17 cellular contexts compared by ENCODE assay signal in the genomic region with DNA sequence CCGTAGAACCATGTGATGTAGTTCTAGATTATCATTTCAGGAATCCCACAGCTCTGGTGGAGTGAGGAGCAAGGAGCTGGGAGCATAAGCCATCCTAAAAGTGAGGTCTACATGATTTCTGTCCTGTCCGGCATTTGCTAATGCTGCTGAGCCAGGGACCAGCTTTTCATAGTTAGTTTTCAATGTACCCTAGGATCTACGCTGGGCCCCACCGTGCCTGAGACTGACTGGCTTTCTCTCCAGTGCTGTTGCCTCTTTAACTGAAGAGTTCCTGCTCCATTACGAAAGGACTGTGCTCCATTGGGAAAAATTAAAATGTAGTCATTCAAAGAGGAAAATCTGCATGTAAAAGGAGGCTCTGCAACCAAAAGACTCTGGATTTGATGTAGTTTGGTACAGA.
A peak's percentile ranks its signal among the peaks of the same experiment; 100 is the strongest.
DNase-seq lines count a peak whose midpoint lies in the region; ATAC-seq and TF ChIP-seq lines count a peak whose summit lies in the region.
"Had no signal": no experiment of that assay in that cellular context is flagged by ENCODE, and none has a peak within 500 bp of the region (broad histone marks: within the 10 kb centered on the region; RNA-seq: fewer than 3 reads in every experiment).

No MANE protein-coding gene starts in this region.

- no peaks in the 10 kb centered on the region for H3K4me1 Mint-ChIP-seq in endodermal cell

- H3K79me2 ChIP-seq in SK-N-SH (ENCODE audit: insufficient read depth) (no peaks in the 10 kb centered on the region), OCI-LY3 (ENCODE audit: low read length) (no peaks in the 10 kb centered on the region)

- no peak for TF ChIP-seq RAD21 in SK-N-SH (IDR thresholded peaks at IDR 0.05; ENCODE audit: low read length)

- no peaks in the 10 kb centered on the region for H3K27me3 Mint-ChIP-seq in endodermal cell (ENCODE audit: insufficient read depth)
- H3K27me3 Mint-ChIP-seq: CD4-positive, alpha-beta T cell had no signal

- POLR2A ChIA-PET in SK-N-SH (lab: Yijun Ruan, JAX): no interaction called here

- TF ChIP-seq CTCF in SK-N-SH (IDR thresholded peaks at IDR 0.05): no peak
- TF ChIP-seq CTCF in OCI-LY3 (IDR thresholded peaks at IDR 0.05; ENCODE audit: low read depth, low read length): no peak
- no peak for TF ChIP-seq CTCF in endodermal cell (conservative IDR thresholded peaks at IDR 0.05)

- DNase-seq in SK-N-SH (no peak), endodermal cell (no peak), posterior vena cava (ENCODE audit: low spot score) (peak; percentile 29), HK-2 (ENCODE audit: unreplicated experiment) (no peak)
- DNase-seq: AML-193; Caco-2; CD4-positive, alpha-beta T cell; DMS153; DMS79 treated with DMSO at 0.1 percent for 48 hours; GF-D8 had no signal

- no peak overlapping the region for H3K4me3 Mint-ChIP-seq in endodermal cell
- H3K4me3 Mint-ChIP-seq: CD4-positive, alpha-beta T cell had no signal

- no peaks in the 10 kb centered on the region for H3K27me3 ChIP-seq in SK-N-SH (ENCODE audit: insufficient read depth)
- H3K27me3 ChIP-seq in OCI-LY3 (ENCODE audit: low read depth, low read length): no peaks in the 10 kb centered on the region
- H3K27me3 ChIP-seq in endodermal cell (ENCODE audit: control insufficient read depth, insufficient read depth, low read length, poor library complexity, severe bottlenecking): no peaks in the 10 kb centered on the region

- H3K4me1 ChIP-seq in SK-N-SH (ENCODE audit: control insufficient read depth in 1 of 2, insufficient read depth in 2 of 2, low read depth in 1 of 2, low read length in 1 of 2) (peaks cover 0 to 7% of the 10 kb centered on the region in 2 experiments; a peak in 1 of 4 replicates), OCI-LY3 (ENCODE audit: low read length) (peaks cover 9% of the 10 kb centered on the region; the same call in 1 of the 2 replicates), endodermal cell (ENCODE audit: control insufficient read depth, insufficient read depth, low read length) (no peaks in the 10 kb centered on the region)
- H3K4me1 ChIP-seq: A549, Caco-2 had no signal

- no peaks in the 10 kb centered on the region for H3K36me3 ChIP-seq in SK-N-SH (replicated peaks in 1 of 2; ENCODE audit: control insufficient read depth in 1 of 2, insufficient read depth in 2 of 2, low read length in 1 of 2)
- H3K36me3 ChIP-seq in OCI-LY3 (replicated peaks; ENCODE audit: low read depth, low read length): peaks cover 6% of the 10 kb centered on the region
- H3K36me3 ChIP-seq in endodermal cell (ENCODE audit: control insufficient read depth, insufficient read depth, low read length): no peaks in the 10 kb centered on the region

- 0 out of 3 replicates have a peak, but pooled peaks have one; percentile 35 for ATAC-seq in SK-N-SH treated with all-trans-retinoic acid at 6 μM for 48 hours
- ATAC-seq in GM19328 (IDR thresholded peaks at IDR 0.05; ENCODE audit: unreplicated experiment): no peak
- ATAC-seq in HG03432 (IDR thresholded peaks at IDR 0.05; ENCODE audit: unreplicated experiment): no peak
- ATAC-seq: A549 had no signal

- 11% methylated on average over 5 of the region's 5 CpGs for WGBS in SK-N-SH (ENCODE audit: low lambda C conversion rate)
- WGBS in endodermal cell (ENCODE audit: insufficient coverage in 1 of 2, insufficient read length in 1 of 2), 2 experiments: 86 to 90% methylated on average over 5 of the region's 5 CpGs

- no peak overlapping the region for H3K4me2 ChIP-seq in SK-N-SH
- H3K4me2 ChIP-seq in OCI-LY3 (ENCODE audit: low read length): no peak overlapping the region
- H3K4me2 ChIP-seq: A549 had no signal

- H4K20me1 ChIP-seq in SK-N-SH (ENCODE audit: insufficient read depth) (no peaks in the 10 kb centered on the region), OCI-LY3 (ENCODE audit: insufficient read depth, low read length) (no peaks in the 10 kb centered on the region)

- H2AFZ ChIP-seq in SK-N-SH (ENCODE audit: low read depth) (no peak overlapping the region), OCI-LY3 (ENCODE audit: low read depth, low read length) (0 out of 2 replicates have a peak overlapping the region, but pooled peaks have one; percentile 24)

- no peaks in the 10 kb centered on the region for H3K9me3 ChIP-seq in SK-N-SH
- no peaks in the 10 kb centered on the region for H3K9me3 ChIP-seq in OCI-LY3 (ENCODE audit: insufficient read depth, low read length)
- peaks cover 16% of the 10 kb centered on the region for H3K9me3 ChIP-seq in endodermal cell (ENCODE audit: control insufficient read depth, low read length)
- H3K9me3 ChIP-seq: A549, Caco-2 had no signal

- intact Hi-C loops in posterior vena cava (cut with DNase I): no loop called here

- H3K9me3 Mint-ChIP-seq in endodermal cell: peaks cover 26% of the 10 kb centered on the region

- H3F3A ChIP-seq in SK-N-SH (replicated peaks; ENCODE audit: insufficient read depth): no peaks in the 10 kb centered on the region

- CTCF ChIA-PET in SK-N-SH (lab: Yijun Ruan, JAX): no interaction called here

- H3K9me2 ChIP-seq in SK-N-SH: no peaks in the 10 kb centered on the region; the same call in 1 of the 2 replicates

- H3K4me3 ChIP-seq in SK-N-SH (ENCODE audit: low read depth in 2 of 2, low read length in 1 of 2): no peak overlapping the region
- no peak overlapping the region for H3K4me3 ChIP-seq in OCI-LY3 (ENCODE audit: low read length)
- H3K4me3 ChIP-seq in endodermal cell (ENCODE audit: low read length): no peak overlapping the region
- H3K4me3 ChIP-seq: A549 had no signal

- H3K27ac ChIP-seq in SK-N-SH (ENCODE audit: low read depth in 2 of 2, low read length in 1 of 2) (no peak overlapping the region), OCI-LY3 (ENCODE audit: low read length) (no peak overlapping the region), endodermal cell (ENCODE audit: low read depth, low read length) (no peak overlapping the region)
- H3K27ac ChIP-seq: 22Rv1, A549, C4-2B had no signal

- peaks cover 5% of the 10 kb centered on the region for H3K36me3 Mint-ChIP-seq in endodermal cell (ENCODE audit: low read depth)

- peak overlapping the region; percentile 39 for H3K27ac Mint-ChIP-seq in endodermal cell
- H3K27ac Mint-ChIP-seq: CD4-positive, alpha-beta T cell had no signal

- no peak for TF ChIP-seq EP300 in SK-N-SH (IDR thresholded peaks at IDR 0.05; ENCODE audit: borderline replicate concordance in 1 of 2, low read depth in 1 of 2, low read length in 1 of 2)

- H3K9ac ChIP-seq in SK-N-SH (no peak overlapping the region), OCI-LY3 (ENCODE audit: low read length) (no peak overlapping the region), endodermal cell (ENCODE audit: extremely low read depth, low read length, poor library complexity, severe bottlenecking) (no peak overlapping the region)

TF ChIP-seq in SK-N-SH treated with all-trans-retinoic acid at 6 μM for 48 hours, 23 proteins besides CTCF, POLR2A, EP300 and RAD21:
- TF ChIP-seq TCF4 (CRISPR knock-in tag; IDR thresholded peaks at IDR 0.05; ENCODE audit: borderline replicate concordance) (no peak), ZFP3 (CRISPR knock-in tag; IDR thresholded peaks at IDR 0.05) (no peak), ISL1 (CRISPR knock-in tag; IDR thresholded peaks at IDR 0.05) (no peak), TOX (CRISPR knock-in tag; IDR thresholded peaks at IDR 0.05; ENCODE audit: borderline replicate concordance) (no peak)

TF ChIP-seq in SK-N-SH, 30 proteins besides CTCF, POLR2A, EP300 and RAD21:
- TF ChIP-seq TCF12 (IDR thresholded peaks at IDR 0.05) (no peak), CHD2 (IDR thresholded peaks at IDR 0.05; ENCODE audit: low read length, partially characterized antibody) (no peak), NFIC (IDR thresholded peaks at IDR 0.05; ENCODE audit: borderline replicate concordance) (no peak), GATA2 (CRISPR knock-in tag; IDR thresholded peaks at IDR 0.05) (no peak), EZH2phosphoT487 (IDR thresholded peaks at IDR 0.05; ENCODE audit: borderline replicate concordance, low read depth) (no peak), ELF1 (IDR thresholded peaks at IDR 0.05) (no peak), RFX5 (IDR thresholded peaks at IDR 0.05; ENCODE audit: low read length) (no peak), FOXJ3 (CRISPR knock-in tag; IDR thresholded peaks at IDR 0.05) (no peak)
TF ChIP-seq in SK-N-SH: peak in this region for 0.
